1 cellular context compared by ENCODE assay signal in genomic region chr14:92501891-92502351, GRCh38.
TF ChIP-seq lines count a peak whose summit lies in the region.

No MANE protein-coding gene starts in this region.

TF ChIP-seq in IMR-90, 13 proteins besides CTCF, POLR2A, EP300 and RAD21 (continued from another document):
- TF ChIP-seq MAZ (IDR thresholded peaks at IDR 0.05; ENCODE audit: borderline replicate concordance, low read depth, low read length) (no peak), CEBPB (IDR thresholded peaks at IDR 0.05; ENCODE audit: low read depth, low read length) (no peak), RFX5 (IDR thresholded peaks at IDR 0.05; ENCODE audit: low read depth, low read length) (no peak), CHD1 (IDR thresholded peaks at IDR 0.05; ENCODE audit: low read depth, low read length) (no peak), FOS (IDR thresholded peaks at IDR 0.05; ENCODE audit: low read depth, low read length) (no peak), USF2 (IDR thresholded peaks at IDR 0.05; ENCODE audit: low read depth, low read length) (no peak)
